Comparison of ENCODE assay signal across 16 cellular contexts in genomic region chr5:73948720-73949119, GRCh38.
DNase-seq lines count a peak whose midpoint lies in the region; ATAC-seq, FAIRE-seq and TF ChIP-seq lines count a peak whose summit lies in the region.
"Had no signal": no experiment of that assay in that cellular context is flagged by ENCODE, and none has a peak within 500 bp of the region (broad histone marks: within the 10 kb centered on the region; RNA-seq: fewer than 3 reads in every experiment).

No MANE protein-coding gene starts in this region.

- H3K27me3 Mint-ChIP-seq in HFFc6 (ENCODE audit: insufficient read depth) (peaks cover 7% of the 10 kb centered on the region), brain (peaks cover 4% of the 10 kb centered on the region), immature natural killer cell (ENCODE audit: low read depth in 3 of 3) (peaks cover 0 to 8% (median 0%) of the 10 kb centered on the region in 3 donors)
- H3K27me3 Mint-ChIP-seq in CD8-positive, alpha-beta T cell (ENCODE audit: low read depth) = no peaks in the 10 kb centered on the region
- peaks cover 6% of the 10 kb centered on the region for H3K27me3 Mint-ChIP-seq in activated CD4-positive, alpha-beta memory T cell treated with anti-CD3 and anti-CD28 coated beads, Interleukin-2, amount 10 ng/mL, durations not matched to agents 7 days and 5 days

- H3K9me3 ChIP-seq in HepG2 (ENCODE audit: low read length) = peaks cover 4% of the 10 kb centered on the region; the same call in 1 of the 2 replicates
- no peaks in the 10 kb centered on the region for H3K9me3 ChIP-seq in CD8-positive, alpha-beta T cell (ENCODE audit: low read length)

- H3K4me2 ChIP-seq in HepG2 (ENCODE audit: low read depth, low read length) = no peak overlapping the region

- CTCF ChIA-PET in HepG2 (lab: Yijun Ruan, JAX; ENCODE audit: low intra/inter-chr PET ratio, low total read pairs) = no interaction called here
- CTCF ChIA-PET in CD8-positive, alpha-beta T cell (lab: Charles Lee) = no interaction called here
- CTCF ChIA-PET in activated CD4-positive, alpha-beta memory T cell treated with anti-CD3 and anti-CD28 coated beads, Interleukin-2, amount 10 ng/mL, durations not matched to agents 7 days and 5 days (lab: Charles Lee) = no interaction called here

- no peak for TF ChIP-seq RAD21 in HepG2 (CRISPR knock-in tag; IDR thresholded peaks at IDR 0.05)

- WGBS in HepG2 (ENCODE audit: low lambda C conversion rate) = 6% methylated on average over 3 of the region's 3 CpGs

- POLR2A ChIA-PET in HepG2 (lab: Yijun Ruan, JAX) = no interaction called here
- POLR2A ChIA-PET in CD8-positive, alpha-beta T cell (lab: Charles Lee) = no interaction called here
- POLR2A ChIA-PET in activated CD4-positive, alpha-beta memory T cell treated with anti-CD3 and anti-CD28 coated beads, Interleukin-2, amount 10 ng/mL, durations not matched to agents 7 days and 5 days (lab: Charles Lee) = no interaction called here

- no peak overlapping the region; the same call in 1 of the 2 replicates for H3K4me3 Mint-ChIP-seq in HFFc6
- H3K4me3 Mint-ChIP-seq in brain = peak overlapping the region in 3 of 5 experiments; percentile 3 to 77 (median 40)
- H3K4me3 Mint-ChIP-seq in CD8-positive, alpha-beta T cell = no peak overlapping the region
- H3K4me3 Mint-ChIP-seq in activated CD4-positive, alpha-beta memory T cell treated with anti-CD3 and anti-CD28 coated beads, Interleukin-2, amount 10 ng/mL, durations not matched to agents 7 days and 5 days = no peak overlapping the region
- H3K4me3 Mint-ChIP-seq in immature natural killer cell = no peak overlapping the region
- H3K4me3 Mint-ChIP-seq: CD4-positive, CD25-positive, alpha-beta regulatory T cell; T-cell had no signal

- no peak for TF ChIP-seq POLR2A in HepG2 (IDR thresholded peaks at IDR 0.05; ENCODE audit: insufficient read depth in 1 of 2, low read depth in 2 of 2, low read length in 2 of 2)

- H3K4me3 ChIP-seq in HepG2 (replicated peaks in 1 of 3; ENCODE audit: insufficient read depth in 1 of 3, low read depth in 2 of 3, low read length in 3 of 3) = no peak overlapping the region
- no peak overlapping the region for H3K4me3 ChIP-seq in CD8-positive, alpha-beta T cell (ENCODE audit: low read depth, low read length)
- H3K4me3 ChIP-seq: K562, suprapubic skin had no signal

- H3K4me1 Mint-ChIP-seq in HFFc6 (ENCODE audit: low read depth) = peaks cover 35% of the 10 kb centered on the region
- H3K4me1 Mint-ChIP-seq in brain = peaks cover 55% of the 10 kb centered on the region
- H3K4me1 Mint-ChIP-seq in CD8-positive, alpha-beta T cell (ENCODE audit: low read depth) = no peaks in the 10 kb centered on the region
- H3K4me1 Mint-ChIP-seq in activated CD4-positive, alpha-beta memory T cell treated with anti-CD3 and anti-CD28 coated beads, Interleukin-2, amount 10 ng/mL, durations not matched to agents 7 days and 5 days = no peaks in the 10 kb centered on the region
- H3K4me1 Mint-ChIP-seq in immature natural killer cell = no peaks in the 10 kb centered on the region
- H3K4me1 Mint-ChIP-seq: CD4-positive, CD25-positive, alpha-beta regulatory T cell; T-cell had no signal

- no peaks in the 10 kb centered on the region for H3K79me2 ChIP-seq in HepG2 (ENCODE audit: insufficient read depth, low read length)

- DNase-seq in COLO829 (ENCODE audit: low spot score) (peak; percentile 52), HFFc6 (peak; percentile 11), HepG2 (ENCODE audit: low spot score) (no peak), immature natural killer cell (no peak)
- DNase-seq in CD8-positive, alpha-beta T cell = no peak
- no peak for DNase-seq in activated CD4-positive, alpha-beta memory T cell treated with anti-CD3 and anti-CD28 coated beads, Interleukin-2, amount 10 ng/mL, durations not matched to agents 7 days and 5 days
- DNase-seq: activated CD4-positive, alpha-beta T cell treated with anti-CD3 and anti-CD28 coated beads for 4 hours; CD4-positive, CD25-positive, alpha-beta regulatory T cell; mesendoderm; NCI-H2081 treated with DMSO at 0.1 percent for 48 hours; nucleus accumbens; T-cell had no signal

- H4K20me1 ChIP-seq in HepG2 (ENCODE audit: insufficient read depth, low read length) = no peaks in the 10 kb centered on the region

- intact Hi-C loops in HepG2 (cut with micrococcal nuclease; ENCODE audit: unreplicated experiment) = no loop called here
- intact Hi-C loops in CD8-positive, alpha-beta T cell (cut with DNase I, micrococcal nuclease) = no loop called here

- TF ChIP-seq EP300 in HepG2 (IDR thresholded peaks at IDR 0.05; ENCODE audit: low read depth in 2 of 2, low read length in 2 of 2) (no peak), HepG2 (CRISPR knock-in tag; IDR thresholded peaks at IDR 0.05; ENCODE audit: borderline replicate concordance) (no peak)

- ATAC-seq in HepG2 = no peak
- no peak for ATAC-seq in HG03196 (IDR thresholded peaks at IDR 0.05; ENCODE audit: unreplicated experiment)
- ATAC-seq in CD8-positive, alpha-beta T cell = no peak
- ATAC-seq: K562, T-cell had no signal

- H3K36me3 ChIP-seq in HepG2 (replicated peaks in 1 of 2; ENCODE audit: control insufficient read depth in 1 of 2, insufficient read depth in 2 of 2, low read length in 2 of 2) = no peaks in the 10 kb centered on the region
- H3K36me3 ChIP-seq in CD8-positive, alpha-beta T cell (ENCODE audit: insufficient read depth, low read length) = no peaks in the 10 kb centered on the region
- H3K36me3 ChIP-seq: suprapubic skin had no signal

- TF ChIP-seq CTCF in HFFc6 (IDR thresholded peaks at IDR 0.05) (no peak), brain (conservative IDR thresholded peaks at IDR 0.05) (no peak), HepG2 (CRISPR knock-in tag; IDR thresholded peaks at IDR 0.05) (no peak)
- no peak for TF ChIP-seq CTCF in CD8-positive, alpha-beta T cell (IDR thresholded peaks at IDR 0.05)

- H3K27ac ChIP-seq in HepG2 (ENCODE audit: extremely low read length, insufficient read depth, low read length) = no peak overlapping the region
- H3K27ac ChIP-seq in CD8-positive, alpha-beta T cell (ENCODE audit: low read depth, low read length) = no peak overlapping the region
- H3K27ac ChIP-seq: suprapubic skin had no signal

- H2AFZ ChIP-seq in HepG2 (ENCODE audit: low read length) = no peak overlapping the region

- no peak overlapping the region for H3K9ac ChIP-seq in HepG2 (ENCODE audit: insufficient read depth, low read depth, low read length)

- H3K27ac Mint-ChIP-seq in HFFc6 = no peak overlapping the region; the same call in 1 of the 2 replicates
- H3K27ac Mint-ChIP-seq in brain = peak overlapping the region in 4 of 5 experiments; percentile 78 to 94 (median 92)
- no peak overlapping the region for H3K27ac Mint-ChIP-seq in CD8-positive, alpha-beta T cell
- H3K27ac Mint-ChIP-seq in activated CD4-positive, alpha-beta memory T cell treated with anti-CD3 and anti-CD28 coated beads, Interleukin-2, amount 10 ng/mL, durations not matched to agents 7 days and 5 days = no peak overlapping the region
- H3K27ac Mint-ChIP-seq in immature natural killer cell = no peak overlapping the region
- H3K27ac Mint-ChIP-seq: CD4-positive, CD25-positive, alpha-beta regulatory T cell; T-cell had no signal

- no TSS peak for BruUV-seq in HepG2 (replicated peaks; lab: Mats Ljungman, UMichigan)

- no peaks in the 10 kb centered on the region for H3K27me3 ChIP-seq in HepG2 (ENCODE audit: control insufficient read depth in 1 of 2, insufficient read depth in 2 of 2, low read length in 2 of 2)
- no peaks in the 10 kb centered on the region for H3K27me3 ChIP-seq in CD8-positive, alpha-beta T cell (ENCODE audit: insufficient read depth, low read length)
- H3K27me3 ChIP-seq: suprapubic skin had no signal

- H3K9me3 Mint-ChIP-seq in HFFc6 (peaks cover 4% of the 10 kb centered on the region; the same call in 1 of the 2 replicates), brain (peaks cover 0 to 9% (median 7%) of the 10 kb centered on the region in 5 experiments), immature natural killer cell (peaks cover 0 to 5% (median 0%) of the 10 kb centered on the region in 6 donors)
- H3K9me3 Mint-ChIP-seq in CD8-positive, alpha-beta T cell = peaks cover 4% of the 10 kb centered on the region
- no peaks in the 10 kb centered on the region for H3K9me3 Mint-ChIP-seq in activated CD4-positive, alpha-beta memory T cell treated with anti-CD3 and anti-CD28 coated beads, Interleukin-2, amount 10 ng/mL, durations not matched to agents 7 days and 5 days

- FAIRE-seq in HepG2 (lab: Jason Lieb, UNC) = no peak
- FAIRE-seq: K562 had no signal

- in situ Hi-C loops in HepG2 (cut with HindIII; ENCODE audit: extremely low pct_ligation_motif_present, low pct_unique_long_range_greater_than_20kb) = no loop called here

- peaks cover 36% of the 10 kb centered on the region for H3K4me1 ChIP-seq in HepG2 (ENCODE audit: insufficient read depth, low read length)
- H3K4me1 ChIP-seq in CD8-positive, alpha-beta T cell (ENCODE audit: insufficient read depth, low read length) = no peaks in the 10 kb centered on the region
- H3K4me1 ChIP-seq: suprapubic skin had no signal

- H3K36me3 Mint-ChIP-seq in HFFc6 (ENCODE audit: low read depth) (peaks cover 6% of the 10 kb centered on the region), brain (no peaks in the 10 kb centered on the region), immature natural killer cell (no peaks in the 10 kb centered on the region)
- H3K36me3 Mint-ChIP-seq in CD8-positive, alpha-beta T cell = no peaks in the 10 kb centered on the region
- no peaks in the 10 kb centered on the region for H3K36me3 Mint-ChIP-seq in activated CD4-positive, alpha-beta memory T cell treated with anti-CD3 and anti-CD28 coated beads, Interleukin-2, amount 10 ng/mL, durations not matched to agents 7 days and 5 days (ENCODE audit: low read depth)
- H3K36me3 Mint-ChIP-seq: CD4-positive, CD25-positive, alpha-beta regulatory T cell; T-cell had no signal

TF ChIP-seq in HepG2, 621 proteins besides CTCF, POLR2A, EP300 and RAD21 (continues in another document):
- no peak for TF ChIP-seq YY1 (IDR thresholded peaks at IDR 0.05; ENCODE audit: insufficient read depth, insufficient replicate concordance, low read depth, low read length)
- peak; percentile 50; the same call in 1 of the 2 replicates for TF ChIP-seq ATF7 (IDR thresholded peaks at IDR 0.05)
- no peak for TF ChIP-seq ATF7 (CRISPR knock-in tag; IDR thresholded peaks at IDR 0.05)

Comparison
In these comparisons a context has a peak if more than half of its experiments do, and no peak if none do; other contexts are left out.
1. DNase-seq: peak in COLO829 (single experiment) and HFFc6 (single experiment); none in HepG2 (single experiment), CD8-positive, alpha-beta T cell (0 of 7), activated CD4-positive, alpha-beta memory T cell treated with anti-CD3 and anti-CD28 coated beads, Interleukin-2, amount 10 ng/mL, durations not matched to agents 7 days and 5 days (single experiment) and immature natural killer cell (0 of 3).
2. H3K27ac Mint-ChIP-seq: peak in brain (4 of 5); none in HFFc6 (single experiment), CD8-positive, alpha-beta T cell (single experiment), activated CD4-positive, alpha-beta memory T cell treated with anti-CD3 and anti-CD28 coated beads, Interleukin-2, amount 10 ng/mL, durations not matched to agents 7 days and 5 days (single experiment) and immature natural killer cell (0 of 6).
3. H3K4me3 Mint-ChIP-seq: peak in brain (3 of 5); none in HFFc6 (single experiment), CD8-positive, alpha-beta T cell (single experiment), activated CD4-positive, alpha-beta memory T cell treated with anti-CD3 and anti-CD28 coated beads, Interleukin-2, amount 10 ng/mL, durations not matched to agents 7 days and 5 days (single experiment) and immature natural killer cell (0 of 5).